1 cellular context compared by ENCODE assay signal in genomic region chr12:77049767-77050353, GRCh38.
TF ChIP-seq lines count a peak whose summit lies in the region.

No MANE protein-coding gene starts in this region.

TF ChIP-seq in GM23338, 12 proteins besides CTCF, POLR2A, EP300 and RAD21 (continued from another document):
- TF ChIP-seq, protein P1, sequence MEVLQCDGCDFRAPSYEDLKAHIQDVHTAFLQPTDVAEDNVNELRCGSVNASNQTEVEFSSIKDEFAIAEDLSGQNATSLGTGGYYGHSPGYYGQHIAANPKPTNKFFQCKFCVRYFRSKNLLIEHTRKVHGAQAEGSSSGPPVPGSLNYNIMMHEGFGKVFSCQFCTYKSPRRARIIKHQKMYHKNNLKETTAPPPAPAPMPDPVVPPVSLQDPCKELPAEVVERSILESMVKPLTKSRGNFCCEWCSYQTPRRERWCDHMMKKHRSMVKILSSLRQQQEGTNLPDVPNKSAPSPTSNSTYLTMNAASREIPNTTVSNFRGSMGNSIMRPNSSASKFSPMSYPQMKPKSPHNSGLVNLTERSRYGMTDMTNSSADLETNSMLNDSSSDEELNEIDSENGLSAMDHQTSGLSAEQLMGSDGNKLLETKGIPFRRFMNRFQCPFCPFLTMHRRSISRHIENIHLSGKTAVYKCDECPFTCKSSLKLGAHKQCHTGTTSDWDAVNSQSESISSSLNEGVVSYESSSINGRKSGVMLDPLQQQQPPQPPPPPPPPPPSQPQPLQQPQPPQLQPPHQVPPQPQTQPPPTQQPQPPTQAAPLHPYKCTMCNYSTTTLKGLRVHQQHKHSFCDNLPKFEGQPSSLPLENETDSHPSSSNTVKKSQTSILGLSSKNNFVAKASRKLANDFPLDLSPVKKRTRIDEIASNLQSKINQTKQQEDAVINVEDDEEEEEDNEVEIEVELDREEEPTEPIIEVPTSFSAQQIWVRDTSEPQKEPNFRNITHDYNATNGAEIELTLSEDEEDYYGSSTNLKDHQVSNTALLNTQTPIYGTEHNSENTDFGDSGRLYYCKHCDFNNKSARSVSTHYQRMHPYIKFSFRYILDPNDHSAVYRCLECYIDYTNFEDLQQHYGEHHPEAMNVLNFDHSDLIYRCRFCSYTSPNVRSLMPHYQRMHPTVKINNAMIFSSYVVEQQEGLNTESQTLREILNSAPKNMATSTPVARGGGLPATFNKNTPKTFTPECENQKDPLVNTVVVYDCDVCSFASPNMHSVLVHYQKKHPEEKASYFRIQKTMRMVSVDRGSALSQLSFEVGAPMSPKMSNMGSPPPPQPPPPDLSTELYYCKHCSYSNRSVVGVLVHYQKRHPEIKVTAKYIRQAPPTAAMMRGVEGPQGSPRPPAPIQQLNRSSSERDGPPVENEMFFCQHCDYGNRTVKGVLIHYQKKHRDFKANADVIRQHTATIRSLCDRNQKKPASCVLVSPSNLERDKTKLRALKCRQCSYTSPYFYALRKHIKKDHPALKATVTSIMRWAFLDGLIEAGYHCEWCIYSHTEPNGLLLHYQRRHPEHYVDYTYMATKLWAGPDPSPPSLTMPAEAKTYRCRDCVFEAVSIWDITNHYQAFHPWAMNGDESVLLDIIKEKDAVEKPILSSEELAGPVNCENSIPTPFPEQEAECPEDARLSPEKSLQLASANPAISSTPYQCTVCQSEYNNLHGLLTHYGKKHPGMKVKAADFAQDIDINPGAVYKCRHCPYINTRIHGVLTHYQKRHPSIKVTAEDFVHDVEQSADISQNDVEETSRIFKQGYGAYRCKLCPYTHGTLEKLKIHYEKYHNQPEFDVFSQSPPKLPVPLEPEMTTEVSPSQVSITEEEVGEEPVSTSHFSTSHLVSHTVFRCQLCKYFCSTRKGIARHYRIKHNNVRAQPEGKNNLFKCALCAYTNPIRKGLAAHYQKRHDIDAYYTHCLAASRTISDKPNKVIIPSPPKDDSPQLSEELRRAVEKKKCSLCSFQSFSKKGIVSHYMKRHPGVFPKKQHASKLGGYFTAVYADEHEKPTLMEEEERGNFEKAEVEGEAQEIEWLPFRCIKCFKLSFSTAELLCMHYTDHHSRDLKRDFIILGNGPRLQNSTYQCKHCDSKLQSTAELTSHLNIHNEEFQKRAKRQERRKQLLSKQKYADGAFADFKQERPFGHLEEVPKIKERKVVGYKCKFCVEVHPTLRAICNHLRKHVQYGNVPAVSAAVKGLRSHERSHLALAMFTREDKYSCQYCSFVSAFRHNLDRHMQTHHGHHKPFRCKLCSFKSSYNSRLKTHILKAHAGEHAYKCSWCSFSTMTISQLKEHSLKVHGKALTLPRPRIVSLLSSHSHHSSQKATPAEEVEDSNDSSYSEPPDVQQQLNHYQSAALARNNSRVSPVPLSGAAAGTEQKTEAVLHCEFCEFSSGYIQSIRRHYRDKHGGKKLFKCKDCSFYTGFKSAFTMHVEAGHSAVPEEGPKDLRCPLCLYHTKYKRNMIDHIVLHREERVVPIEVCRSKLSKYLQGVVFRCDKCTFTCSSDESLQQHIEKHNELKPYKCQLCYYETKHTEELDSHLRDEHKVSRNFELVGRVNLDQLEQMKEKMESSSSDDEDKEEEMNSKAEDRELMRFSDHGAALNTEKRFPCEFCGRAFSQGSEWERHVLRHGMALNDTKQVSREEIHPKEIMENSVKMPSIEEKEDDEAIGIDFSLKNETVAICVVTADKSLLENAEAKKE (CRISPR knock-in tag; IDR thresholded peaks at IDR 0.05) = no peak
- no peak for TF ChIP-seq STAT1 (IDR thresholded peaks at IDR 0.05; ENCODE audit: unreplicated experiment)
- no peak for TF ChIP-seq EZH2 (IDR thresholded peaks at IDR 0.05; ENCODE audit: low read depth, unreplicated experiment)
- TF ChIP-seq, protein P2, sequence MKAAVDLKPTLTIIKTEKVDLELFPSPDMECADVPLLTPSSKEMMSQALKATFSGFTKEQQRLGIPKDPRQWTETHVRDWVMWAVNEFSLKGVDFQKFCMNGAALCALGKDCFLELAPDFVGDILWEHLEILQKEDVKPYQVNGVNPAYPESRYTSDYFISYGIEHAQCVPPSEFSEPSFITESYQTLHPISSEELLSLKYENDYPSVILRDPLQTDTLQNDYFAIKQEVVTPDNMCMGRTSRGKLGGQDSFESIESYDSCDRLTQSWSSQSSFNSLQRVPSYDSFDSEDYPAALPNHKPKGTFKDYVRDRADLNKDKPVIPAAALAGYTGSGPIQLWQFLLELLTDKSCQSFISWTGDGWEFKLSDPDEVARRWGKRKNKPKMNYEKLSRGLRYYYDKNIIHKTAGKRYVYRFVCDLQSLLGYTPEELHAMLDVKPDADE (IDR thresholded peaks at IDR 0.05) = no peak
